Comparison of ENCODE assay signal across 8 cellular contexts in the genomic region with DNA sequence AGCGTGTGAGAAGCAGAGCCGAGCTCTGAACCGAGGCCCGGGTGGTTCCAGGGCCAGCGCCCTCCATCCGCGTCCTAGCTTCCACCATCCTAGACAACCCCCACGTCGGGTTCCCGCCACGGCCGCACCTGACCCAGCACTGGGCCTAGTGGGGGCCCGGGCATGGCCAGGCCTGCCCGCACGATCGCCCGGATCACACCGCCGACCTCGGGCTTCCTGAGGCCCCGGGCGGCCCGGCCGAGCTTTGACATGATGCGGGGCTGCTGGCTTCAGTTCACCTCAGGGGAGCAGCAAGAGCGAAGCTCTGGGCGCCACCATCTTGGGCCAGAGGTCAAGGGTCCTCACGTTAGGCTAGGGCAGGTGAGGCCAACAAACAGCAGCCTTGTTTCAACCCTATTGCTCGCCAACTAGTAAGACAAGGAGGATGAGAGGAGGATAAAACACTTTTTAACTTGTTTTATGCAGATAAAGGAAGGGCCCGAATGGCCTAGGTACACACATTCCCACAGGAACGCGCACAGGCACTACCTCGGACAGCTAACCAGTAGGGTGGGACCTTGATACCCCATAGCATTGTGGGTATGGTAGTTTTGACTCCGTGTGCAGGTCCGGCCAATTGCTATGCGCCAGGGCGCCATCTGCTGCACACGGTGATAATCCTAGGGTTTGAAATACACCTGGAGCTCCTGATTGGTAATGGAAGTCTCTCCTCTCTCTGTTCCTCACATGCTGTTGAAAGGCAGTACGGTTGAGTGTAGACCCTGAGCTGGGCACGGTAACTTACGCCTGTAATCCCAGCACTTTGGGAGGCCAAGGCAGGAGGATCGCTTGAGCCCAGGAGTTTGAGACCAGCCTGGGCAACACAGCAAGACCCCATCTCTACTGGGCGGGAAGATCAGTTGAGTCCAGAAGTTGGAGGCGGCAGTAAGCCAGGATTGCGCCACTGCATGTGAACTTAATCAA. TPM values are rescaled to one million over a fixed set of nuclear protein-coding genes. Genes with fewer than 3 reads are reported as not detected.
DNase-seq lines count a peak whose midpoint lies in the region; TF ChIP-seq lines count a peak whose summit lies in the region.

A gene (minus strand): TSS at position 345 of the 963 bp plus-strand sequence. CDS start 94 bp downstream, at position 251.

- H3K9me3 ChIP-seq in neural cell (ENCODE audit: low read length) (no peaks in the 10 kb centered on the region), stomach smooth muscle (ENCODE audit: control insufficient read depth in 2 of 2, low read length in 2 of 2) (no peaks in the 10 kb centered on the region)

- TF ChIP-seq EP300 in neural cell (conservative IDR thresholded peaks at IDR 0.05; ENCODE audit: poor library complexity, severe bottlenecking), result peak; percentile 30

- peaks cover 10% of the 10 kb centered on the region for H3K4me1 ChIP-seq in stomach smooth muscle (ENCODE audit: control insufficient read depth, insufficient read depth, low read length)

- peak within 1 kb of the TSS; percentile 78 for H3K4me2 ChIP-seq in neural cell (ENCODE audit: low read length)

- H3K36me3 ChIP-seq in neural cell (ENCODE audit: insufficient read depth, low read length), result no peaks in the 10 kb centered on the region
- H3K36me3 ChIP-seq in stomach smooth muscle (ENCODE audit: control insufficient read depth in 2 of 2, insufficient read depth in 2 of 2, low read length in 2 of 2), result peaks cover 14 to 15% of the 10 kb centered on the region in 2 donors

- no peaks in the 10 kb centered on the region for H4K20me1 ChIP-seq in neural cell (ENCODE audit: insufficient read depth)

- peak within 1 kb of the TSS; percentile 75 for H2AFZ ChIP-seq in neural cell (ENCODE audit: low read depth, low read length)

- no peaks in the 10 kb centered on the region for H3K9me2 ChIP-seq in neural cell (ENCODE audit: insufficient read depth, low read length)

- TF ChIP-seq RAD21 in neural cell (conservative IDR thresholded peaks at IDR 0.05), result peak; percentile 76

- H3F3A ChIP-seq in neural cell (ENCODE audit: insufficient read depth, low read length, poor library complexity, severe bottlenecking), result no peaks in the 10 kb centered on the region

- H3K27me3 ChIP-seq in neural cell (ENCODE audit: insufficient read depth, low read depth, low read length) (no peaks in the 10 kb centered on the region), stomach smooth muscle (ENCODE audit: control insufficient read depth in 1 of 2, insufficient read depth in 2 of 2, low read length in 2 of 2) (no peaks in the 10 kb centered on the region)

- H3K4me3 ChIP-seq in neural cell (ENCODE audit: low read length) (peak within 1 kb of the TSS; percentile 88), stomach smooth muscle (ENCODE audit: low read length in 2 of 2) (peak within 1 kb of the TSS; percentile 92 to 95)

- peak within 1 kb of the TSS; percentile 57 for H3K27ac ChIP-seq in neural cell (ENCODE audit: low read length)
- peak within 1 kb of the TSS; percentile 94 for H3K27ac ChIP-seq in stomach smooth muscle (ENCODE audit: low read length)

- peak within 1 kb of the TSS; percentile 81 for H3K9ac ChIP-seq in neural cell (ENCODE audit: low read length)
- peak within 1 kb of the TSS; percentile 91 to 95 for H3K9ac ChIP-seq in stomach smooth muscle (ENCODE audit: low read length in 2 of 2)

- H3K79me2 ChIP-seq in neural cell (replicated peaks; ENCODE audit: insufficient read depth, low read length), result no peaks in the 10 kb centered on the region

- peak; percentile 96 for DNase-seq in ELR (ENCODE audit: low read depth)
- DNase-seq in H4 (ENCODE audit: low spot score), result peak; percentile 94
- DNase-seq in LoVo (ENCODE audit: low spot score), result peak; percentile 96
- DNase-seq in activated effector memory CD4-positive, alpha-beta T cell treated with Interleukin-2 at 50 U/mL for 16 hours, result peak; percentile 84
- peak; percentile 86 for DNase-seq in fibroblast of the conjunctiva (ENCODE audit: low read depth)

- peak; percentile 58 for TF ChIP-seq POLR2A in Raji (IDR thresholded peaks at IDR 0.05; ENCODE audit: insufficient read depth, low read depth, low read length)

- TF ChIP-seq CTCF in neural cell (IDR thresholded peaks at IDR 0.05; ENCODE audit: poor library complexity, severe bottlenecking), result peak; percentile 96

TF ChIP-seq in neural cell, 6 proteins besides CTCF, POLR2A, EP300 and RAD21:
- TF ChIP-seq TAF1 (IDR thresholded peaks at IDR 0.05; ENCODE audit: low read depth) (no peak), POLR2AphosphoS5 (IDR thresholded peaks at IDR 0.05) (peak; percentile 68), MXI1 (conservative IDR thresholded peaks at IDR 0.05; ENCODE audit: poor library complexity, severe bottlenecking) (peak; percentile 97), EZH2 (IDR thresholded peaks at IDR 0.05; ENCODE audit: borderline replicate concordance, insufficient read depth, low read length, poor library complexity, severe bottlenecking) (no peak), SMC3 (conservative IDR thresholded peaks at IDR 0.05; ENCODE audit: poor library complexity) (peak; percentile 88)
- TF ChIP-seq, protein P1, sequence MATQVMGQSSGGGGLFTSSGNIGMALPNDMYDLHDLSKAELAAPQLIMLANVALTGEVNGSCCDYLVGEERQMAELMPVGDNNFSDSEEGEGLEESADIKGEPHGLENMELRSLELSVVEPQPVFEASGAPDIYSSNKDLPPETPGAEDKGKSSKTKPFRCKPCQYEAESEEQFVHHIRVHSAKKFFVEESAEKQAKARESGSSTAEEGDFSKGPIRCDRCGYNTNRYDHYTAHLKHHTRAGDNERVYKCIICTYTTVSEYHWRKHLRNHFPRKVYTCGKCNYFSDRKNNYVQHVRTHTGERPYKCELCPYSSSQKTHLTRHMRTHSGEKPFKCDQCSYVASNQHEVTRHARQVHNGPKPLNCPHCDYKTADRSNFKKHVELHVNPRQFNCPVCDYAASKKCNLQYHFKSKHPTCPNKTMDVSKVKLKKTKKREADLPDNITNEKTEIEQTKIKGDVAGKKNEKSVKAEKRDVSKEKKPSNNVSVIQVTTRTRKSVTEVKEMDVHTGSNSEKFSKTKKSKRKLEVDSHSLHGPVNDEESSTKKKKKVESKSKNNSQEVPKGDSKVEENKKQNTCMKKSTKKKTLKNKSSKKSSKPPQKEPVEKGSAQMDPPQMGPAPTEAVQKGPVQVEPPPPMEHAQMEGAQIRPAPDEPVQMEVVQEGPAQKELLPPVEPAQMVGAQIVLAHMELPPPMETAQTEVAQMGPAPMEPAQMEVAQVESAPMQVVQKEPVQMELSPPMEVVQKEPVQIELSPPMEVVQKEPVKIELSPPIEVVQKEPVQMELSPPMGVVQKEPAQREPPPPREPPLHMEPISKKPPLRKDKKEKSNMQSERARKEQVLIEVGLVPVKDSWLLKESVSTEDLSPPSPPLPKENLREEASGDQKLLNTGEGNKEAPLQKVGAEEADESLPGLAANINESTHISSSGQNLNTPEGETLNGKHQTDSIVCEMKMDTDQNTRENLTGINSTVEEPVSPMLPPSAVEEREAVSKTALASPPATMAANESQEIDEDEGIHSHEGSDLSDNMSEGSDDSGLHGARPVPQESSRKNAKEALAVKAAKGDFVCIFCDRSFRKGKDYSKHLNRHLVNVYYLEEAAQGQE (IDR thresholded peaks at IDR 0.05; ENCODE audit: borderline replicate concordance), result peak; percentile 50

RNA-seq across cellular contexts. Expression of the gene that starts here (rescaled TPM):
- 71.8 and 77.7 TPM in 2 replicates for total RNA-seq in H4 (2014; rRNA removed; shearing (Covaris generic))
- polyA plus RNA-seq in neural cell, result 50.9 and 54.3 TPM in 2 replicates
- polyA minus RNA-seq in neural cell, result 13.1 and 15.2 TPM in 2 replicates

Comparison
In these comparisons a context has a peak if more than half of its experiments do, and no peak if none do; other contexts are left out.
1. Peak in every context shown above with its lines: DNase-seq, H3K4me3 ChIP-seq and H3K27ac ChIP-seq.